ENCODE assay signal across 1 cellular context in the genomic region with DNA sequence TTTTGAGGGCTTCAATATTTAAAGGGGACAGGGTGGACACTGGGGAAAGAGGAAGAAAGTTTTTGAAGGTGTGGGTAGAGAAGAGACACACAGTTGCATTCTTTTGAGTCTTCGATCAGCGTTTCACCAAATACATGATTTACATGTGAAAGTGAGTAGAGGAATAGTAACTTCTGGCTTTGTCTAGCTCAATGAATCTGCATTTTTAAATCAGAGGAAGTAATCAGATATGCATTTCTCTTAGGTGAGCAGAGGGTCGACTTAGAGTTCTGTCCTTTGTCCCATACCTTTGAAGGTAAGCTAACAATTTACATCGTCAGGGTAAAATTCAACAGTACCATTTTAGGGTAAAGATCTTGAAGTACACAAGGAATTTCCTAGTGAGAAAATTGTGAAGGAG.
TF ChIP-seq lines count a peak whose summit lies in the region.

No MANE protein-coding gene starts in this region.

TF ChIP-seq in SK-N-SH, 30 proteins besides CTCF, POLR2A, EP300 and RAD21 (continued from another document):
- TF ChIP-seq, protein P1, sequence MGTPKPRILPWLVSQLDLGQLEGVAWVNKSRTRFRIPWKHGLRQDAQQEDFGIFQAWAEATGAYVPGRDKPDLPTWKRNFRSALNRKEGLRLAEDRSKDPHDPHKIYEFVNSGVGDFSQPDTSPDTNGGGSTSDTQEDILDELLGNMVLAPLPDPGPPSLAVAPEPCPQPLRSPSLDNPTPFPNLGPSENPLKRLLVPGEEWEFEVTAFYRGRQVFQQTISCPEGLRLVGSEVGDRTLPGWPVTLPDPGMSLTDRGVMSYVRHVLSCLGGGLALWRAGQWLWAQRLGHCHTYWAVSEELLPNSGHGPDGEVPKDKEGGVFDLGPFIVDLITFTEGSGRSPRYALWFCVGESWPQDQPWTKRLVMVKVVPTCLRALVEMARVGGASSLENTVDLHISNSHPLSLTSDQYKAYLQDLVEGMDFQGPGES (IDR thresholded peaks at IDR 0.05; ENCODE audit: low read depth, low read length) = no peak
- TF ChIP-seq MXI1 (IDR thresholded peaks at IDR 0.05; ENCODE audit: low read depth, low read length) (no peak), YY1 (IDR thresholded peaks at IDR 0.05; ENCODE audit: low read depth) (no peak), CHD2 (IDR thresholded peaks at IDR 0.05; ENCODE audit: low read length, partially characterized antibody) (no peak), JUND (IDR thresholded peaks at IDR 0.05) (no peak), TEAD4 (IDR thresholded peaks at IDR 0.05; ENCODE audit: borderline replicate concordance, insufficient read depth) (no peak), FOXM1 (IDR thresholded peaks at IDR 0.05; ENCODE audit: low read depth) (no peak), ELF1 (IDR thresholded peaks at IDR 0.05) (no peak)
- TF ChIP-seq, protein P2, sequence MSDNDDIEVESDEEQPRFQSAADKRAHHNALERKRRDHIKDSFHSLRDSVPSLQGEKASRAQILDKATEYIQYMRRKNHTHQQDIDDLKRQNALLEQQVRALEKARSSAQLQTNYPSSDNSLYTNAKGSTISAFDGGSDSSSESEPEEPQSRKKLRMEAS (IDR thresholded peaks at IDR 0.05; ENCODE audit: low read depth) = no peak
- TF ChIP-seq, protein P3, sequence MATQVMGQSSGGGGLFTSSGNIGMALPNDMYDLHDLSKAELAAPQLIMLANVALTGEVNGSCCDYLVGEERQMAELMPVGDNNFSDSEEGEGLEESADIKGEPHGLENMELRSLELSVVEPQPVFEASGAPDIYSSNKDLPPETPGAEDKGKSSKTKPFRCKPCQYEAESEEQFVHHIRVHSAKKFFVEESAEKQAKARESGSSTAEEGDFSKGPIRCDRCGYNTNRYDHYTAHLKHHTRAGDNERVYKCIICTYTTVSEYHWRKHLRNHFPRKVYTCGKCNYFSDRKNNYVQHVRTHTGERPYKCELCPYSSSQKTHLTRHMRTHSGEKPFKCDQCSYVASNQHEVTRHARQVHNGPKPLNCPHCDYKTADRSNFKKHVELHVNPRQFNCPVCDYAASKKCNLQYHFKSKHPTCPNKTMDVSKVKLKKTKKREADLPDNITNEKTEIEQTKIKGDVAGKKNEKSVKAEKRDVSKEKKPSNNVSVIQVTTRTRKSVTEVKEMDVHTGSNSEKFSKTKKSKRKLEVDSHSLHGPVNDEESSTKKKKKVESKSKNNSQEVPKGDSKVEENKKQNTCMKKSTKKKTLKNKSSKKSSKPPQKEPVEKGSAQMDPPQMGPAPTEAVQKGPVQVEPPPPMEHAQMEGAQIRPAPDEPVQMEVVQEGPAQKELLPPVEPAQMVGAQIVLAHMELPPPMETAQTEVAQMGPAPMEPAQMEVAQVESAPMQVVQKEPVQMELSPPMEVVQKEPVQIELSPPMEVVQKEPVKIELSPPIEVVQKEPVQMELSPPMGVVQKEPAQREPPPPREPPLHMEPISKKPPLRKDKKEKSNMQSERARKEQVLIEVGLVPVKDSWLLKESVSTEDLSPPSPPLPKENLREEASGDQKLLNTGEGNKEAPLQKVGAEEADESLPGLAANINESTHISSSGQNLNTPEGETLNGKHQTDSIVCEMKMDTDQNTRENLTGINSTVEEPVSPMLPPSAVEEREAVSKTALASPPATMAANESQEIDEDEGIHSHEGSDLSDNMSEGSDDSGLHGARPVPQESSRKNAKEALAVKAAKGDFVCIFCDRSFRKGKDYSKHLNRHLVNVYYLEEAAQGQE (IDR thresholded peaks at IDR 0.05; ENCODE audit: low read depth, low read length) = no peak
